Comparison of ENCODE assay signal across 17 cellular contexts in genomic region chr10:60266513-60266912, GRCh38.
DNase-seq lines count a peak whose midpoint lies in the region; ATAC-seq, FAIRE-seq and TF ChIP-seq lines count a peak whose summit lies in the region.
"Had no signal": no experiment of that assay in that cellular context is flagged by ENCODE, and none has a peak within 500 bp of the region (broad histone marks: within the 10 kb centered on the region; RNA-seq: fewer than 3 reads in every experiment).

No MANE protein-coding gene starts in this region.

- H3K9me3 ChIP-seq in DOHH2 (ENCODE audit: control insufficient read depth, insufficient read depth, low read length) (no peaks in the 10 kb centered on the region), OCI-LY7 (ENCODE audit: low read length) (no peaks in the 10 kb centered on the region), body of pancreas (no peaks in the 10 kb centered on the region)
- no peaks in the 10 kb centered on the region for H3K9me3 ChIP-seq in CD8-positive, alpha-beta T cell (ENCODE audit: low read length)

- no peak overlapping the region for H3K4me3 Mint-ChIP-seq in CD8-positive, alpha-beta T cell
- H3K4me3 Mint-ChIP-seq: B cell; CD4-positive, alpha-beta memory T cell; HFFc6 had no signal

- no peak for DNase-seq in H54 (ENCODE audit: insufficient read length, low spot score)
- DNase-seq in OCI-LY7 (ENCODE audit: low spot score), result peak; percentile 9
- peak; percentile 38 for DNase-seq in middle frontal gyrus (ENCODE audit: extremely low spot score, low spot score)
- no peak for DNase-seq in CD8-positive, alpha-beta T cell
- DNase-seq in SK-N-DZ (ENCODE audit: low spot score), result no peak
- no peak for DNase-seq in body of pancreas
- DNase-seq: CD4-positive, alpha-beta memory T cell; COR-L47; HCEC 1CT; HFFc6 had no signal

- TF ChIP-seq CTCF in DOHH2 (IDR thresholded peaks at IDR 0.05; ENCODE audit: low read depth, low read length, poor library complexity, severe bottlenecking) (no peak), OCI-LY7 (conservative IDR thresholded peaks at IDR 0.05; ENCODE audit: low read length) (no peak), body of pancreas (IDR thresholded peaks at IDR 0.05) (no peak)
- TF ChIP-seq CTCF in CD8-positive, alpha-beta T cell (IDR thresholded peaks at IDR 0.05), result no peak

- H4K20me1 ChIP-seq in DOHH2 (ENCODE audit: control insufficient read depth, insufficient read depth, low read depth, low read length) (no peaks in the 10 kb centered on the region), OCI-LY7 (ENCODE audit: insufficient read depth, low read length) (no peaks in the 10 kb centered on the region)

- intact Hi-C loops in OCI-LY7 (cut with micrococcal nuclease; ENCODE audit: unreplicated experiment), result loop anchor here (2.0 kb wide), 1 partner anchor 28 kb away; no protein-coding TSS in a partner anchor
- intact Hi-C loops in CD8-positive, alpha-beta T cell (cut with DNase I, micrococcal nuclease), result no loop called here
- intact Hi-C loops in body of pancreas (cut with DNase I), result no loop called here

- FAIRE-seq in H54 (lab: Jason Lieb, UNC), result peak; percentile 75
- FAIRE-seq: A204.1, GM12878, H1 had no signal

- no peaks in the 10 kb centered on the region for H3K4me1 Mint-ChIP-seq in CD8-positive, alpha-beta T cell (ENCODE audit: low read depth)

- peak overlapping the region; percentile 91 for H3K27ac ChIP-seq in DOHH2 (ENCODE audit: low read depth, low read length)
- peak overlapping the region; percentile 17 for H3K27ac ChIP-seq in OCI-LY7 (ENCODE audit: low read depth, low read length, poor library complexity, severe bottlenecking)
- no peak overlapping the region for H3K27ac ChIP-seq in CD8-positive, alpha-beta T cell (ENCODE audit: low read depth, low read length)
- H3K27ac ChIP-seq in body of pancreas, result no peak overlapping the region
- H3K27ac ChIP-seq: C4-2B, HL-60 had no signal

- H3K27me3 ChIP-seq in DOHH2 (ENCODE audit: control insufficient read depth, low read length) (no peaks in the 10 kb centered on the region), body of pancreas (no peaks in the 10 kb centered on the region)
- no peaks in the 10 kb centered on the region for H3K27me3 ChIP-seq in CD8-positive, alpha-beta T cell (ENCODE audit: insufficient read depth, low read length)

- H3K27ac Mint-ChIP-seq in CD8-positive, alpha-beta T cell, result no peak overlapping the region
- H3K27ac Mint-ChIP-seq: B cell, HFFc6 had no signal

- H3K4me1 ChIP-seq in DOHH2 (ENCODE audit: control insufficient read depth, low read length) (peaks cover 63% of the 10 kb centered on the region), OCI-LY7 (ENCODE audit: insufficient read depth, low read length, poor library complexity, severe bottlenecking) (peaks cover 36% of the 10 kb centered on the region), body of pancreas (no peaks in the 10 kb centered on the region)
- H3K4me1 ChIP-seq in CD8-positive, alpha-beta T cell (ENCODE audit: insufficient read depth, low read length), result no peaks in the 10 kb centered on the region

- H2AFZ ChIP-seq in OCI-LY7 (ENCODE audit: low read length), result peak overlapping the region; percentile 87

- peaks cover 38% of the 10 kb centered on the region for H3F3A ChIP-seq in DOHH2 (ENCODE audit: control insufficient read depth, insufficient read depth)

- no peaks in the 10 kb centered on the region for H3K27me3 Mint-ChIP-seq in CD8-positive, alpha-beta T cell (ENCODE audit: low read depth)
- H3K27me3 Mint-ChIP-seq: B cell; CD4-positive, alpha-beta memory T cell had no signal

- 79 to 85% methylated on average over 1 of the region's 1 CpG for WGBS in body of pancreas, 2 donors

- H3K4me3 ChIP-seq in DOHH2 (ENCODE audit: low read length) (peak overlapping the region; percentile 46), OCI-LY7 (ENCODE audit: low read depth, low read length, poor library complexity, severe bottlenecking) (no peak overlapping the region), body of pancreas (no peak overlapping the region)
- no peak overlapping the region for H3K4me3 ChIP-seq in CD8-positive, alpha-beta T cell (ENCODE audit: low read depth, low read length)
- H3K4me3 ChIP-seq: GM12878 had no signal

- ATAC-seq in CD8-positive, alpha-beta T cell, result no peak
- no peak for ATAC-seq in body of pancreas
- ATAC-seq: GM12878 had no signal

- CTCF ChIA-PET in OCI-LY7 (lab: Charles Lee; ENCODE audit: unreplicated experiment), result no interaction called here
- CTCF ChIA-PET in CD8-positive, alpha-beta T cell (lab: Charles Lee), result no interaction called here

- no peak for TF ChIP-seq POLR2A in H54 (IDR thresholded peaks at IDR 0.05; ENCODE audit: low read depth, low read length)
- no peak for TF ChIP-seq POLR2A in body of pancreas (IDR thresholded peaks at IDR 0.05)

- H3K36me3 Mint-ChIP-seq in CD8-positive, alpha-beta T cell, result peaks cover 8% of the 10 kb centered on the region

- H3K36me3 ChIP-seq in DOHH2 (ENCODE audit: control insufficient read depth, low read length) (peaks cover 69% of the 10 kb centered on the region), OCI-LY7 (ENCODE audit: insufficient read depth, low read length) (no peaks in the 10 kb centered on the region), body of pancreas (replicated peaks in 1 of 2; ENCODE audit: insufficient read depth in 1 of 2, low read depth in 2 of 2) (no peaks in the 10 kb centered on the region)
- H3K36me3 ChIP-seq in CD8-positive, alpha-beta T cell (ENCODE audit: insufficient read depth, low read length), result no peaks in the 10 kb centered on the region

- POLR2A ChIA-PET in OCI-LY7 (lab: Charles Lee), result interaction anchor here (0.8 kb wide), 1 partner anchor 36 kb away, joined by 3 read pairs; no protein-coding TSS in a partner anchor
- POLR2A ChIA-PET in CD8-positive, alpha-beta T cell (lab: Charles Lee), result no interaction called here

- H3K79me2 ChIP-seq in DOHH2 (ENCODE audit: control insufficient read depth, low read length) (peaks cover 39% of the 10 kb centered on the region), OCI-LY7 (ENCODE audit: insufficient read depth, low read depth, low read length) (no peaks in the 10 kb centered on the region)

- BruUV-seq in OCI-LY7 (replicated peaks; lab: Mats Ljungman, UMichigan), result no TSS peak

- no peaks in the 10 kb centered on the region for H3K9me2 ChIP-seq in DOHH2 (replicated peaks; ENCODE audit: control insufficient read depth, low read length)
- no peaks in the 10 kb centered on the region for H3K9me2 ChIP-seq in OCI-LY7 (ENCODE audit: insufficient read depth, low read length)

- no peaks in the 10 kb centered on the region for H3K9me3 Mint-ChIP-seq in CD8-positive, alpha-beta T cell
- H3K9me3 Mint-ChIP-seq: CD4-positive, alpha-beta memory T cell; HFFc6 had no signal

- peak overlapping the region; percentile 74 for H3K4me2 ChIP-seq in DOHH2 (ENCODE audit: low read length)
- peak overlapping the region; percentile 56 for H3K4me2 ChIP-seq in OCI-LY7 (ENCODE audit: low read length)

Comparison
In these comparisons a context has a peak if more than half of its experiments do, and no peak if none do; other contexts are left out.
1. H3K27ac ChIP-seq: peak in DOHH2 (single experiment) and OCI-LY7 (single experiment); none in CD8-positive, alpha-beta T cell (single experiment) and body of pancreas (0 of 4).
2. DNase-seq: peak in OCI-LY7 (single experiment) and middle frontal gyrus (single experiment); none in H54 (single experiment), CD8-positive, alpha-beta T cell (0 of 7), SK-N-DZ (single experiment) and body of pancreas (0 of 4).